18 cellular contexts compared by ENCODE assay signal in genomic region chr18:11784905-11785304, GRCh38.
DNase-seq lines count a peak whose midpoint lies in the region; ATAC-seq and TF ChIP-seq lines count a peak whose summit lies in the region.
"Had no signal": no experiment of that assay in that cellular context is flagged by ENCODE, and none has a peak within 500 bp of the region (broad histone marks: within the 10 kb centered on the region; RNA-seq: fewer than 3 reads in every experiment).

No MANE protein-coding gene starts in this region.

- DNase-seq in CD1c-positive myeloid dendritic cell (ENCODE audit: extremely low spot score) (peak; percentile 19), WTC11 (ENCODE audit: low spot score) (no peak), mesendoderm (no peak), neural progenitor cell (ENCODE audit: low spot score) (no peak), NCI-H2171 treated with DMSO at 0.1 percent for 48 hours (lab: John Stamatoyannopoulos, UW) (no peak)
- DNase-seq in activated T-helper 1 cell treated with anti-CD3 and anti-CD28 coated beads, Interleukin-12 subunit alpha, Interleukin-12 subunit beta, Interleukin-2, Interleukin-4 antibody, amounts not matched to agents 30 ng/mL and 10 ng/mL and 1 ng/mL, durations not matched to agents 14 hours and 24 hours and 36 hours (ENCODE audit: low spot score), result no peak
- DNase-seq in natural killer cell treated with Interleukin-12 subunit alpha and Interleukin-12 subunit beta and Interleukin-15 and Interleukin-18, amount 100 ng/mL, for 72 hours (ENCODE audit: low spot score), result no peak
- DNase-seq: 8988T; CD4-positive, alpha-beta T cell; DMS79 treated with DMSO at 0.1 percent for 48 hours; EL; GOT3; HFFc6 had no signal

- no peaks in the 10 kb centered on the region for H3K9me3 ChIP-seq in neural progenitor cell (ENCODE audit: low read depth)
- H3K9me3 ChIP-seq: BLaER1 treated with 17β-estradiol and CSF1 and Interleukin-3, amounts not matched to agents 10 nM and 100 nM; HAP-1 had no signal

- H3K27ac ChIP-seq in mesendoderm (ENCODE audit: low read depth, low read length), result no peak overlapping the region
- H3K27ac ChIP-seq in neural progenitor cell, result no peak overlapping the region
- H3K27ac ChIP-seq: BLaER1 treated with 17β-estradiol and CSF1 and Interleukin-3, amounts not matched to agents 10 nM and 100 nM; HL-60 had no signal

- H3K4me1 ChIP-seq in mesendoderm (ENCODE audit: control insufficient read depth, low read depth, low read length) (peaks cover 22% of the 10 kb centered on the region), neural progenitor cell (peaks cover 43% of the 10 kb centered on the region)

- peak overlapping the region; percentile 55 for H3K4ac ChIP-seq in mesendoderm (ENCODE audit: low read depth, low read length)

- no peaks in the 10 kb centered on the region for H3K27me3 Mint-ChIP-seq in WTC11 (ENCODE audit: low read depth)
- no peaks in the 10 kb centered on the region for H3K27me3 Mint-ChIP-seq in neural progenitor cell (ENCODE audit: insufficient read depth, low read depth)
- H3K27me3 Mint-ChIP-seq in activated T-helper 1 cell treated with anti-CD3 and anti-CD28 coated beads, Interleukin-12 subunit alpha, Interleukin-12 subunit beta, Interleukin-2, Interleukin-4 antibody, amounts not matched to agents 30 ng/mL and 10 ng/mL and 1 ng/mL, durations not matched to agents 14 hours and 24 hours and 36 hours (ENCODE audit: insufficient read depth), result peaks cover 19% of the 10 kb centered on the region
- H3K27me3 Mint-ChIP-seq in natural killer cell treated with Interleukin-12 subunit alpha and Interleukin-12 subunit beta and Interleukin-15 and Interleukin-18, amount 100 ng/mL, for 72 hours, result peaks cover 15% of the 10 kb centered on the region in 2 donors

- H2AK5ac ChIP-seq in mesendoderm (ENCODE audit: low read length), result no peak overlapping the region

- H3K79me2 ChIP-seq in mesendoderm (ENCODE audit: control insufficient read depth, insufficient read depth, low read length), result no peaks in the 10 kb centered on the region
- no peaks in the 10 kb centered on the region for H3K79me2 ChIP-seq in neural progenitor cell (ENCODE audit: low read depth)

- H3K4me1 Mint-ChIP-seq in WTC11, result peaks cover 65% of the 10 kb centered on the region
- H3K4me1 Mint-ChIP-seq in neural progenitor cell, result peaks cover 62% of the 10 kb centered on the region
- H3K4me1 Mint-ChIP-seq in activated T-helper 1 cell treated with anti-CD3 and anti-CD28 coated beads, Interleukin-12 subunit alpha, Interleukin-12 subunit beta, Interleukin-2, Interleukin-4 antibody, amounts not matched to agents 30 ng/mL and 10 ng/mL and 1 ng/mL, durations not matched to agents 14 hours and 24 hours and 36 hours (ENCODE audit: low read depth), result no peaks in the 10 kb centered on the region
- no peaks in the 10 kb centered on the region for H3K4me1 Mint-ChIP-seq in natural killer cell treated with Interleukin-12 subunit alpha and Interleukin-12 subunit beta and Interleukin-15 and Interleukin-18, amount 100 ng/mL, for 72 hours (ENCODE audit: low read depth in 2 of 2)

- no CpG with 5 or more reads among the region's 2 CpGs for WGBS in mesendoderm (ENCODE audit: extremely low coverage, insufficient coverage, low lambda C conversion rate)

- H3K27ac Mint-ChIP-seq in WTC11 (peak overlapping the region; percentile 96; the same call in 1 of the 2 replicates), neural progenitor cell (peak overlapping the region; percentile 98)
- H3K27ac Mint-ChIP-seq in activated T-helper 1 cell treated with anti-CD3 and anti-CD28 coated beads, Interleukin-12 subunit alpha, Interleukin-12 subunit beta, Interleukin-2, Interleukin-4 antibody, amounts not matched to agents 30 ng/mL and 10 ng/mL and 1 ng/mL, durations not matched to agents 14 hours and 24 hours and 36 hours, result no peak overlapping the region
- H3K27ac Mint-ChIP-seq in natural killer cell treated with Interleukin-12 subunit alpha and Interleukin-12 subunit beta and Interleukin-15 and Interleukin-18, amount 100 ng/mL, for 72 hours, result no peak overlapping the region
- H3K27ac Mint-ChIP-seq: CD4-positive, alpha-beta T cell; HFFc6; IgD-negative memory B cell had no signal

- no peak overlapping the region for H3K4me2 ChIP-seq in mesendoderm (ENCODE audit: low read length)
- peak overlapping the region; percentile 73 for H3K4me2 ChIP-seq in neural progenitor cell
- H3K4me2 ChIP-seq: BLaER1 treated with 17β-estradiol and CSF1 and Interleukin-3, amounts not matched to agents 10 nM and 100 nM had no signal

- peak overlapping the region; percentile 80 for H3K18ac ChIP-seq in mesendoderm (ENCODE audit: low read length)

- no peaks in the 10 kb centered on the region for H3K27me3 ChIP-seq in mesendoderm (ENCODE audit: insufficient read depth, low read length, poor library complexity)
- no peaks in the 10 kb centered on the region for H3K27me3 ChIP-seq in neural progenitor cell
- H3K27me3 ChIP-seq: BLaER1 treated with 17β-estradiol and CSF1 and Interleukin-3, amounts not matched to agents 10 nM and 100 nM had no signal

- no peaks in the 10 kb centered on the region for H3K79me1 ChIP-seq in mesendoderm (ENCODE audit: low read length)

- H2BK15ac ChIP-seq in mesendoderm (replicated peaks; ENCODE audit: low read depth), result no peak overlapping the region

- ATAC-seq in WTC11, result no peak
- ATAC-seq in HG03280 (IDR thresholded peaks at IDR 0.05; ENCODE audit: unreplicated experiment), result no peak
- ATAC-seq in natural killer cell treated with Interleukin-12 subunit alpha and Interleukin-12 subunit beta and Interleukin-15 and Interleukin-18, amount 100 ng/mL, for 72 hours, result no peak

- no peak overlapping the region for H3K9ac ChIP-seq in mesendoderm (ENCODE audit: low read length)
- no peak overlapping the region for H3K9ac ChIP-seq in neural progenitor cell
- H3K9ac ChIP-seq: BLaER1 treated with 17β-estradiol and CSF1 and Interleukin-3, amounts not matched to agents 10 nM and 100 nM had no signal

- H3K36me3 ChIP-seq in mesendoderm (ENCODE audit: control insufficient read depth, insufficient read depth, low read length) (no peaks in the 10 kb centered on the region), neural progenitor cell (no peaks in the 10 kb centered on the region)
- H3K36me3 ChIP-seq: BLaER1 treated with 17β-estradiol and CSF1 and Interleukin-3, amounts not matched to agents 10 nM and 100 nM; HAP-1 had no signal

- no peaks in the 10 kb centered on the region for H4K20me1 ChIP-seq in neural progenitor cell (ENCODE audit: low read depth)
- H4K20me1 ChIP-seq: BLaER1 treated with 17β-estradiol and CSF1 and Interleukin-3, amounts not matched to agents 10 nM and 100 nM had no signal

- H3K36me3 Mint-ChIP-seq in WTC11 (no peaks in the 10 kb centered on the region), neural progenitor cell (no peaks in the 10 kb centered on the region)
- no peaks in the 10 kb centered on the region for H3K36me3 Mint-ChIP-seq in activated T-helper 1 cell treated with anti-CD3 and anti-CD28 coated beads, Interleukin-12 subunit alpha, Interleukin-12 subunit beta, Interleukin-2, Interleukin-4 antibody, amounts not matched to agents 30 ng/mL and 10 ng/mL and 1 ng/mL, durations not matched to agents 14 hours and 24 hours and 36 hours (ENCODE audit: low read depth)
- no peaks in the 10 kb centered on the region for H3K36me3 Mint-ChIP-seq in natural killer cell treated with Interleukin-12 subunit alpha and Interleukin-12 subunit beta and Interleukin-15 and Interleukin-18, amount 100 ng/mL, for 72 hours
- H3K36me3 Mint-ChIP-seq: IgD-negative memory B cell had no signal

- peaks cover 19% of the 10 kb centered on the region for H3F3A ChIP-seq in neural progenitor cell (ENCODE audit: low read depth)

- CTCF ChIA-PET in WTC11 (lab: Charles Lee), result interaction anchor here (0.6 to 1.9 kb wide), 6 partner anchors 11 to 254 kb away, joined by 3 to 7 read pairs (median 4); no protein-coding TSS in a partner anchor

- H3K9me3 Mint-ChIP-seq in WTC11, result no peaks in the 10 kb centered on the region
- H3K9me3 Mint-ChIP-seq in neural progenitor cell, result no peaks in the 10 kb centered on the region
- H3K9me3 Mint-ChIP-seq in activated T-helper 1 cell treated with anti-CD3 and anti-CD28 coated beads, Interleukin-12 subunit alpha, Interleukin-12 subunit beta, Interleukin-2, Interleukin-4 antibody, amounts not matched to agents 30 ng/mL and 10 ng/mL and 1 ng/mL, durations not matched to agents 14 hours and 24 hours and 36 hours, result no peaks in the 10 kb centered on the region
- no peaks in the 10 kb centered on the region for H3K9me3 Mint-ChIP-seq in natural killer cell treated with Interleukin-12 subunit alpha and Interleukin-12 subunit beta and Interleukin-15 and Interleukin-18, amount 100 ng/mL, for 72 hours
- H3K9me3 Mint-ChIP-seq: CD4-positive, alpha-beta T cell; HFFc6 had no signal

- H3K4me3 Mint-ChIP-seq in WTC11 (no peak overlapping the region), neural progenitor cell (peak overlapping the region; percentile 1)
- no peak overlapping the region for H3K4me3 Mint-ChIP-seq in activated T-helper 1 cell treated with anti-CD3 and anti-CD28 coated beads, Interleukin-12 subunit alpha, Interleukin-12 subunit beta, Interleukin-2, Interleukin-4 antibody, amounts not matched to agents 30 ng/mL and 10 ng/mL and 1 ng/mL, durations not matched to agents 14 hours and 24 hours and 36 hours
- H3K4me3 Mint-ChIP-seq in natural killer cell treated with Interleukin-12 subunit alpha and Interleukin-12 subunit beta and Interleukin-15 and Interleukin-18, amount 100 ng/mL, for 72 hours, result no peak overlapping the region
- H3K4me3 Mint-ChIP-seq: CD4-positive, alpha-beta T cell; HFFc6; IgD-negative memory B cell had no signal

- H2BK120ac ChIP-seq in mesendoderm (ENCODE audit: low read depth, low read length), result no peak overlapping the region

- H2AFZ ChIP-seq in neural progenitor cell (replicated peaks), result peak overlapping the region; percentile 76

- POLR2A ChIA-PET in WTC11 (lab: Charles Lee), result no interaction called here

- no peak overlapping the region for H4K8ac ChIP-seq in mesendoderm (ENCODE audit: low read depth, low read length)

- peak overlapping the region; percentile 2 for H3K56ac ChIP-seq in mesendoderm (ENCODE audit: low read length)

- H2BK5ac ChIP-seq in mesendoderm (ENCODE audit: low read length), result no peak overlapping the region

- H4K5ac ChIP-seq in mesendoderm (ENCODE audit: low read length), result no peak overlapping the region

- intact Hi-C loops in activated T-helper 1 cell treated with anti-CD3 and anti-CD28 coated beads, Interleukin-12 subunit alpha, Interleukin-12 subunit beta, Interleukin-2, Interleukin-4 antibody, amounts not matched to agents 30 ng/mL and 10 ng/mL and 1 ng/mL, durations not matched to agents 14 hours and 24 hours and 36 hours (cut with micrococcal nuclease), result no loop called here

- no peak overlapping the region for H3K23ac ChIP-seq in mesendoderm (ENCODE audit: low read length)

- H3K4me3 ChIP-seq in mesendoderm (ENCODE audit: low read length), result no peak overlapping the region
- H3K4me3 ChIP-seq in neural progenitor cell, result no peak overlapping the region
- H3K4me3 ChIP-seq: BLaER1 treated with 17β-estradiol and CSF1 and Interleukin-3, amounts not matched to agents 10 nM and 100 nM; HAP-1 had no signal

- TF ChIP-seq CTCF in WTC11 (IDR thresholded peaks at IDR 0.05) (no peak), neural progenitor cell (IDR thresholded peaks at IDR 0.05) (no peak)

TF ChIP-seq in WTC11, 78 proteins besides CTCF, POLR2A, EP300 and RAD21 (continues in another document):
- no peak for TF ChIP-seq CREM (CRISPR knock-in tag; IDR thresholded peaks at IDR 0.05)

Comparison
In these comparisons a context has a peak if more than half of its experiments do, and no peak if none do; other contexts are left out.
1. H3K27ac Mint-ChIP-seq: peak in WTC11 (single experiment) and neural progenitor cell (single experiment); none in activated T-helper 1 cell treated with anti-CD3 and anti-CD28 coated beads, Interleukin-12 subunit alpha, Interleukin-12 subunit beta, Interleukin-2, Interleukin-4 antibody, amounts not matched to agents 30 ng/mL and 10 ng/mL and 1 ng/mL, durations not matched to agents 14 hours and 24 hours and 36 hours (single experiment) and natural killer cell treated with Interleukin-12 subunit alpha and Interleukin-12 subunit beta and Interleukin-15 and Interleukin-18, amount 100 ng/mL, for 72 hours (0 of 2).